1 cellular context compared by ENCODE assay signal in the genomic region with DNA sequence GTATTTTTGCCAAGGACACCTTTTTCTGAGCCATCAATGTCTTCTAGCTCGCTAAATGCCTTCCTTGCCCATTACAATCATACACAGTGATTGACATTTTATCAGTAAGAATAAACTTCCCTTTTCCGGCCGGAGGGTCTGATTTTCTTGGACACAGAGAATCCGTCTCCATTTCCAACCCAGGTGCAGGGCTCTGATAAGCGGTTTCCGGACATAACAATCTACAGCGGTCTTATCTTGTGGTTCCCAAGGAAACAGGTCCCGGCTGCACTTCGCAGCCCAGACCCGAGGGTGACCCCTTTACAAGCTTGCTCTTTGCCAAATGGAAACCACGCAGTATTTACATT.
TF ChIP-seq lines count a peak whose summit lies in the region.

No MANE protein-coding gene starts in this region.

TF ChIP-seq in K562, 482 proteins besides CTCF, POLR2A, EP300 and RAD21 (continued from another document and continues in another):
- TF ChIP-seq, protein P1, sequence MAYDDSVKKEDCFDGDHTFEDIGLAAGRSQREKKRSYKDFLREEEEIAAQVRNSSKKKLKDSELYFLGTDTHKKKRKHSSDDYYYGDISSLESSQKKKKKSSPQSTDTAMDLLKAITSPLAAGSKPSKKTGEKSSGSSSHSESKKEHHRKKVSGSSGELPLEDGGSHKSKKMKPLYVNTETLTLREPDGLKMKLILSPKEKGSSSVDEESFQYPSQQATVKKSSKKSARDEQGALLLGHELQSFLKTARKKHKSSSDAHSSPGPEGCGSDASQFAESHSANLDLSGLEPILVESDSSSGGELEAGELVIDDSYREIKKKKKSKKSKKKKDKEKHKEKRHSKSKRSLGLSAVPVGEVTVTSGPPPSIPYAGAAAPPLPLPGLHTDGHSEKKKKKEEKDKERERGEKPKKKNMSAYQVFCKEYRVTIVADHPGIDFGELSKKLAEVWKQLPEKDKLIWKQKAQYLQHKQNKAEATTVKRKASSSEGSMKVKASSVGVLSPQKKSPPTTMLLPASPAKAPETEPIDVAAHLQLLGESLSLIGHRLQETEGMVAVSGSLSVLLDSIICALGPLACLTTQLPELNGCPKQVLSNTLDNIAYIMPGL (CRISPR knock-in tag; IDR thresholded peaks at IDR 0.05): no peak
- TF ChIP-seq SRSF3 (IDR thresholded peaks at IDR 0.05; ENCODE audit: insufficient read depth, low read length): no peak
- peak; percentile 41; the same call in 1 of the 2 replicates for TF ChIP-seq RAD51 (IDR thresholded peaks at IDR 0.05; ENCODE audit: borderline replicate concordance, low read depth)
- TF ChIP-seq, protein P2, sequence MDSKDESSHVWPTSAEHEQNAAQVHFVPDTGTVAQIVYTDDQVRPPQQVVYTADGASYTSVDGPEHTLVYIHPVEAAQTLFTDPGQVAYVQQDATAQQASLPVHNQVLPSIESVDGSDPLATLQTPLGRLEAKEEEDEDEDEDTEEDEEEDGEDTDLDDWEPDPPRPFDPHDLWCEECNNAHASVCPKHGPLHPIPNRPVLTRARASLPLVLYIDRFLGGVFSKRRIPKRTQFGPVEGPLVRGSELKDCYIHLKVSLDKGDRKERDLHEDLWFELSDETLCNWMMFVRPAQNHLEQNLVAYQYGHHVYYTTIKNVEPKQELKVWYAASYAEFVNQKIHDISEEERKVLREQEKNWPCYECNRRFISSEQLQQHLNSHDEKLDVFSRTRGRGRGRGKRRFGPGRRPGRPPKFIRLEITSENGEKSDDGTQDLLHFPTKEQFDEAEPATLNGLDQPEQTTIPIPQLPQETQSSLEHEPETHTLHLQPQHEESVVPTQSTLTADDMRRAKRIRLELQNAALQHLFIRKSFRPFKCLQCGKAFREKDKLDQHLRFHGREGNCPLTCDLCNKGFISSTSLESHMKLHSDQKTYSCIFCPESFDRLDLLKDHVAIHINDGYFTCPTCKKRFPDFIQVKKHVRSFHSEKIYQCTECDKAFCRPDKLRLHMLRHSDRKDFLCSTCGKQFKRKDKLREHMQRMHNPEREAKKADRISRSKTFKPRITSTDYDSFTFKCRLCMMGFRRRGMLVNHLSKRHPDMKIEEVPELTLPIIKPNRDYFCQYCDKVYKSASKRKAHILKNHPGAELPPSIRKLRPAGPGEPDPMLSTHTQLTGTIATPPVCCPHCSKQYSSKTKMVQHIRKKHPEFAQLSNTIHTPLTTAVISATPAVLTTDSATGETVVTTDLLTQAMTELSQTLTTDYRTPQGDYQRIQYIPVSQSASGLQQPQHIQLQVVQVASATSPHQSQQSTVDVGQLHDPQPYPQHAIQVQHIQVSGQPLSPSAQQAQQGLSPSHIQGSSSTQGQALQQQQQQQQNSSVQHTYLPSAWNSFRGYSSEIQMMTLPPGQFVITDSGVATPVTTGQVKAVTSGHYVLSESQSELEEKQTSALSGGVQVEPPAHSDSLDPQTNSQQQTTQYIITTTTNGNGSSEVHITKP (IDR thresholded peaks at IDR 0.05; ENCODE audit: partially characterized antibody): no peak
- TF ChIP-seq, protein P3, sequence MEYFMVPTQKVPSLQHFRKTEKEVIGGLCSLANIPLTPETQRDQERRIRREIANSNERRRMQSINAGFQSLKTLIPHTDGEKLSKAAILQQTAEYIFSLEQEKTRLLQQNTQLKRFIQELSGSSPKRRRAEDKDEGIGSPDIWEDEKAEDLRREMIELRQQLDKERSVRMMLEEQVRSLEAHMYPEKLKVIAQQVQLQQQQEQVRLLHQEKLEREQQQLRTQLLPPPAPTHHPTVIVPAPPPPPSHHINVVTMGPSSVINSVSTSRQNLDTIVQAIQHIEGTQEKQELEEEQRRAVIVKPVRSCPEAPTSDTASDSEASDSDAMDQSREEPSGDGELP (CRISPR knock-in tag; IDR thresholded peaks at IDR 0.05; ENCODE audit: borderline replicate concordance): peak; percentile 56; the same call in 1 of the 2 replicates
- TF ChIP-seq TCF3 (CRISPR knock-in tag; IDR thresholded peaks at IDR 0.05): peak; percentile 99
- TF ChIP-seq NR2C2 (CRISPR knock-in tag; IDR thresholded peaks at IDR 0.05): no peak
- TF ChIP-seq NR2C2 (tag; IDR thresholded peaks at IDR 0.05): no peak; the same call in 1 of the 2 replicates
- TF ChIP-seq, protein P4, sequence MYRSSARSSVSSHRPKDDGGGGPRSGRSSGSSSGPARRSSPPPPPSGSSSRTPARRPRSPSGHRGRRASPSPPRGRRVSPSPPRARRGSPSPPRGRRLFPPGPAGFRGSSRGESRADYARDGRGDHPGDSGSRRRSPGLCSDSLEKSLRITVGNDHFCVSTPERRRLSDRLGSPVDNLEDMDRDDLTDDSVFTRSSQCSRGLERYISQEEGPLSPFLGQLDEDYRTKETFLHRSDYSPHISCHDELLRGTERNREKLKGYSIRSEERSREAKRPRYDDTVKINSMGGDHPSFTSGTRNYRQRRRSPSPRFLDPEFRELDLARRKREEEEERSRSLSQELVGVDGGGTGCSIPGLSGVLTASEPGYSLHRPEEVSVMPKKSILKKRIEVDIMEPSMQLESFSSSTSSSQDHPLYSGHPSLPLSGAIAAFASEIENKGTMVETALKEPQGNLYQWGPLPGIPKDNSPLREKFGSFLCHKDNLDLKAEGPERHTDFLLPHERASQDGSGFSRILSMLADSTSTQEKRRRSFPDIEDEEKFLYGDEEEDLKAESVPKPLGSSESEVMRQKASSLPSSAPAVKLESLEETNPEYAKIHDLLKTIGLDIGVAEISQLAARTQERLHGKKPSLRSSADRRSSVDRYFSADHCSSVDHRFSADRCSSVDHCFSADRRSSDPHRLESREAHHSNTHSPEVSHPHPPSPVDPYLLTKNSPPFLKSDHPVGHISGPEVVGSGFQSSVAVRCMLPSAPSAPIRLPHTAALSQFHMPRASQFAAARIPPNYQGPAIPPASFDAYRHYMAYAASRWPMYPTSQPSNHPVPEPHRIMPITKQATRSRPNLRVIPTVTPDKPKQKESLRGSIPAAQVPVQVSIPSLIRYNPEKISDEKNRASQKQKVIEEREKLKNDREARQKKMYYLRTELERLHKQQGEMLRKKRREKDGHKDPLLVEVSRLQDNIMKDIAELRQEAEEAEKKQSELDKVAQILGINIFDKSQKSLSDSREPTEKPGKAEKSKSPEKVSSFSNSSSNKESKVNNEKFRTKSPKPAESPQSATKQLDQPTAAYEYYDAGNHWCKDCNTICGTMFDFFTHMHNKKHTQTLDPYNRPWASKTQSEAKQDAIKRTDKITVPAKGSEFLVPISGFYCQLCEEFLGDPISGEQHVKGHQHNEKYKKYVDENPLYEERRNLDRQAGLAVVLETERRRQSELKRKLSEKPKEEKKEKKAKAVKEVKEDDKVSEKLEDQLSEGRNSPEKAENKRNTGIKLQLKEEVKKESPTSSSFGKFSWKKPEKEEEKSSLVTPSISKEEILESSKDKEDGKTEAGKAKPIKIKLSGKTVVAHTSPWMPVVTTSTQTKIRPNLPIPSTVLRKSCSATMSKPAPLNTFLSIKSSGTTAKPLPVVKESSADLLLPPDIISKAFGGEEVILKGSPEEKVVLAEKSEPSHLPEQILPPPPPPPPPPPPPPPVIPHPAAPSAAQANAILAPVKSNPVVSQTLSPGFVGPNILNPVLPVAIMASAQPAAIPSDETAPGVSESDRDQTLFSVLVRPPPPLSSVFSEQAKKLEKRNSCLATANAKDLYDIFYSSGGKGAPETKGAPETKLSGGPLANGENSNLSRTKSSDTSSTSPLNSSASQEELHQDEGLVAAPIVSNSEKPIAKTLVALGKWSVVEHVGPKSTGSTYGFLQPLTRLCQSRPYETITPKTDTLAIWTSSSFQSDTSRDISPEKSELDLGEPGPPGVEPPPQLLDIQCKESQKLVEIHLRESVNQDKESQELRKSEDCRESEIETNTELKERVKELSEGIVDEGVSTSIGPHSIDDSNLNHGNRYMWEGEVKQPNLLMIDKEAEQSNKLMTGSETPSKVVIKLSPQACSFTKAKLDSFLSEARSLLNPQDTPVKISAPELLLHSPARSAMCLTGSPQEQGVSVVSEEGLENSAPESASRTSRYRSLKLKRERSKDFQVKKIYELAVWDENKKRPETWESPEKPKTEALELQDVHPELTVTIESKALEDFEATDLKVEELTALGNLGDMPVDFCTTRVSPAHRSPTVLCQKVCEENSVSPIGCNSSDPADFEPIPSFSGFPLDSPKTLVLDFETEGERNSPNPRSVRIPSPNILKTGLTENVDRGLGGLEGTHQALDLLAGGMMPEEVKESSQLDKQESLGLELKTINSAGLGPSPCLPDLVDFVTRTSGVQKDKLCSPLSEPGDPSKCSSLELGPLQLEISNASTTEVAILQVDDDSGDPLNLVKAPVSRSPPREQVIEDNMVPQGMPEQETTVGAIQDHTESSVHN (IDR thresholded peaks at IDR 0.05; ENCODE audit: borderline replicate concordance in 1 of 2, low read depth in 1 of 2): no peak; a peak in 1 of 4 replicates
- TF ChIP-seq ZNF589 (CRISPR knock-in tag; IDR thresholded peaks at IDR 0.05; ENCODE audit: low read depth): peak; percentile 97
- TF ChIP-seq DPF2 (IDR thresholded peaks at IDR 0.05): peak; percentile 99
- TF ChIP-seq, protein P5, sequence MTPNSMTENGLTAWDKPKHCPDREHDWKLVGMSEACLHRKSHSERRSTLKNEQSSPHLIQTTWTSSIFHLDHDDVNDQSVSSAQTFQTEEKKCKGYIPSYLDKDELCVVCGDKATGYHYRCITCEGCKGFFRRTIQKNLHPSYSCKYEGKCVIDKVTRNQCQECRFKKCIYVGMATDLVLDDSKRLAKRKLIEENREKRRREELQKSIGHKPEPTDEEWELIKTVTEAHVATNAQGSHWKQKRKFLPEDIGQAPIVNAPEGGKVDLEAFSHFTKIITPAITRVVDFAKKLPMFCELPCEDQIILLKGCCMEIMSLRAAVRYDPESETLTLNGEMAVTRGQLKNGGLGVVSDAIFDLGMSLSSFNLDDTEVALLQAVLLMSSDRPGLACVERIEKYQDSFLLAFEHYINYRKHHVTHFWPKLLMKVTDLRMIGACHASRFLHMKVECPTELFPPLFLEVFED (CRISPR knock-in tag; conservative IDR thresholded peaks at IDR 0.05): no peak; the same call in 1 of the 2 replicates
- TF ChIP-seq, protein P6, sequence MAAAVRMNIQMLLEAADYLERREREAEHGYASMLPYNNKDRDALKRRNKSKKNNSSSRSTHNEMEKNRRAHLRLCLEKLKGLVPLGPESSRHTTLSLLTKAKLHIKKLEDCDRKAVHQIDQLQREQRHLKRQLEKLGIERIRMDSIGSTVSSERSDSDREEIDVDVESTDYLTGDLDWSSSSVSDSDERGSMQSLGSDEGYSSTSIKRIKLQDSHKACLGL (CRISPR knock-in tag; IDR thresholded peaks at IDR 0.05; ENCODE audit: borderline replicate concordance, poor library complexity, severe bottlenecking): no peak
- peak; percentile 59; the same call in 1 of the 2 replicates for TF ChIP-seq ZNF274 (IDR thresholded peaks at IDR 0.05; ENCODE audit: borderline replicate concordance, low read depth, low read length)
- peak; percentile 34; the same call in 1 of the 2 replicates for TF ChIP-seq ZNF24 (IDR thresholded peaks at IDR 0.05)
- peak; percentile 84; the same call in 1 of the 2 replicates for TF ChIP-seq HEY1 (CRISPR knock-in tag; IDR thresholded peaks at IDR 0.05; ENCODE audit: borderline replicate concordance)
- TF ChIP-seq NFE2 (IDR thresholded peaks at IDR 0.05; ENCODE audit: low read depth): peak; percentile 59
- no peak for TF ChIP-seq CEBPG (CRISPR knock-in tag; IDR thresholded peaks at IDR 0.05)
- no peak for TF ChIP-seq CEBPG (tag; conservative IDR thresholded peaks at IDR 0.05 in 1 of 2, IDR thresholded peaks at IDR 0.05 in 1 of 2)
- no peak for TF ChIP-seq SMC3 (conservative IDR thresholded peaks at IDR 0.05; ENCODE audit: insufficient read depth, low read depth, low read length)
- peak; percentile 95 for TF ChIP-seq ZNF197 (CRISPR knock-in tag; IDR thresholded peaks at IDR 0.05; ENCODE audit: low read depth)
- peak; percentile 99 to 100 for TF ChIP-seq HDAC1 (IDR thresholded peaks at IDR 0.05)
- TF ChIP-seq, protein P7, sequence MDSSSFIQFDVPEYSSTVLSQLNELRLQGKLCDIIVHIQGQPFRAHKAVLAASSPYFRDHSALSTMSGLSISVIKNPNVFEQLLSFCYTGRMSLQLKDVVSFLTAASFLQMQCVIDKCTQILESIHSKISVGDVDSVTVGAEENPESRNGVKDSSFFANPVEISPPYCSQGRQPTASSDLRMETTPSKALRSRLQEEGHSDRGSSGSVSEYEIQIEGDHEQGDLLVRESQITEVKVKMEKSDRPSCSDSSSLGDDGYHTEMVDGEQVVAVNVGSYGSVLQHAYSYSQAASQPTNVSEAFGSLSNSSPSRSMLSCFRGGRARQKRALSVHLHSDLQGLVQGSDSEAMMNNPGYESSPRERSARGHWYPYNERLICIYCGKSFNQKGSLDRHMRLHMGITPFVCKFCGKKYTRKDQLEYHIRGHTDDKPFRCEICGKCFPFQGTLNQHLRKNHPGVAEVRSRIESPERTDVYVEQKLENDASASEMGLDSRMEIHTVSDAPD (CRISPR knock-in tag; IDR thresholded peaks at IDR 0.05): no peak
- no peak for TF ChIP-seq BCL6 (CRISPR knock-in tag; IDR thresholded peaks at IDR 0.05)
- TF ChIP-seq, protein P8, sequence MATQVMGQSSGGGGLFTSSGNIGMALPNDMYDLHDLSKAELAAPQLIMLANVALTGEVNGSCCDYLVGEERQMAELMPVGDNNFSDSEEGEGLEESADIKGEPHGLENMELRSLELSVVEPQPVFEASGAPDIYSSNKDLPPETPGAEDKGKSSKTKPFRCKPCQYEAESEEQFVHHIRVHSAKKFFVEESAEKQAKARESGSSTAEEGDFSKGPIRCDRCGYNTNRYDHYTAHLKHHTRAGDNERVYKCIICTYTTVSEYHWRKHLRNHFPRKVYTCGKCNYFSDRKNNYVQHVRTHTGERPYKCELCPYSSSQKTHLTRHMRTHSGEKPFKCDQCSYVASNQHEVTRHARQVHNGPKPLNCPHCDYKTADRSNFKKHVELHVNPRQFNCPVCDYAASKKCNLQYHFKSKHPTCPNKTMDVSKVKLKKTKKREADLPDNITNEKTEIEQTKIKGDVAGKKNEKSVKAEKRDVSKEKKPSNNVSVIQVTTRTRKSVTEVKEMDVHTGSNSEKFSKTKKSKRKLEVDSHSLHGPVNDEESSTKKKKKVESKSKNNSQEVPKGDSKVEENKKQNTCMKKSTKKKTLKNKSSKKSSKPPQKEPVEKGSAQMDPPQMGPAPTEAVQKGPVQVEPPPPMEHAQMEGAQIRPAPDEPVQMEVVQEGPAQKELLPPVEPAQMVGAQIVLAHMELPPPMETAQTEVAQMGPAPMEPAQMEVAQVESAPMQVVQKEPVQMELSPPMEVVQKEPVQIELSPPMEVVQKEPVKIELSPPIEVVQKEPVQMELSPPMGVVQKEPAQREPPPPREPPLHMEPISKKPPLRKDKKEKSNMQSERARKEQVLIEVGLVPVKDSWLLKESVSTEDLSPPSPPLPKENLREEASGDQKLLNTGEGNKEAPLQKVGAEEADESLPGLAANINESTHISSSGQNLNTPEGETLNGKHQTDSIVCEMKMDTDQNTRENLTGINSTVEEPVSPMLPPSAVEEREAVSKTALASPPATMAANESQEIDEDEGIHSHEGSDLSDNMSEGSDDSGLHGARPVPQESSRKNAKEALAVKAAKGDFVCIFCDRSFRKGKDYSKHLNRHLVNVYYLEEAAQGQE (CRISPR knock-in tag; IDR thresholded peaks at IDR 0.05; ENCODE audit: low read depth): no peak
